12 cellular contexts compared by ENCODE assay signal in the genomic region with DNA sequence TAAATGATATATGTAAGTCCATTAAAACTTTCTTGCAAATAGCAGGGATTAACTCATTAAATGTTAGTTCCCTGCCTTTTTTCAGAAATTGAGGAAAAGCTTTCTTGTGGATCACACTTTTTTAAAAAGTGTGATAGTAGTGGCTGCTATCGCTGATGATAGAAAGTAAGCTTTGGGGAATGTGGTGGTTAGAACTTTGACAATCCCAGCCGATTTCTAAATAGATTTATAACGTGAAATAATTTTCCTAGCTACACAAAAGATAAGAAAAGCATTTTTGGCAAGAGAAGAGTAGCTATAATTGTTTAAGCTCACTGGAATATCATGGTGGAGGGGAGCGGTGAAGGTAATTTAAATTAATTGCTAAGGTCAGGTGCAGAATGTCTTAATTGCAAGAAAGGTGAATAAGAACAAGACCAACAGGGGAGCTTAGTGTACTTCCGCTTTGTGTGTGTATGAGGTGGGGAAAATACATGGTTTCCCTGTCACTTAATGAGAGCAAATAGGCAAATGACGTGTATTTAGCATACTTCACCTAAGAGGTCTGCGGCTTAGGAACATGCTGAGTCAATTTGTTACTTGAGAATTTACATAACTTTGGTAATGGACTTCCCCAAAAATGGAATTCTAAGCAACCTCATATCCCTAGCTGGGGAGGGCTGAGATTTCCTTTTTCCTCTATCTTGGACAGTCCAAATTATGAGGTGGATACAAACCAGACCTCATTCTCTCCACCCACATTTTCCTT. TPM values are rescaled to one million over a fixed set of nuclear protein-coding genes. Genes with fewer than 3 reads are reported as not detected.
DNase-seq lines count a peak whose midpoint lies in the region; ATAC-seq and TF ChIP-seq lines count a peak whose summit lies in the region.
"Had no signal": no experiment of that assay in that cellular context is flagged by ENCODE, and none has a peak within 500 bp of the region (broad histone marks: within the 10 kb centered on the region; RNA-seq: fewer than 3 reads in every experiment).

No MANE protein-coding gene starts in this region.

- 75% methylated on average over 7 of the region's 7 CpGs for WGBS in mammary epithelial cell (ENCODE audit: low coverage, missing lambda C conversion rate)

- H3K4me2 ChIP-seq in mammary epithelial cell (ENCODE audit: insufficient read depth, low read depth, low read length) = no peak overlapping the region
- H3K4me2 ChIP-seq: BLaER1 treated with 17β-estradiol and CSF1 and Interleukin-3, amounts not matched to agents 10 nM and 100 nM had no signal

- no peak overlapping the region for H3K4me3 Mint-ChIP-seq in immature natural killer cell
- H3K4me3 Mint-ChIP-seq: activated naive CD8-positive, alpha-beta T cell; nephron had no signal

- no peaks in the 10 kb centered on the region for H3K4me1 Mint-ChIP-seq in immature natural killer cell

- CTCF ChIA-PET in mammary epithelial cell (lab: Charles Lee; ENCODE audit: low non-redundant PET) = no interaction called here

- no peak overlapping the region for H3K27ac Mint-ChIP-seq in immature natural killer cell
- H3K27ac Mint-ChIP-seq: activated naive CD8-positive, alpha-beta T cell; nephron had no signal

- H4K20me1 ChIP-seq in mammary epithelial cell (ENCODE audit: insufficient read depth, low read length) = no peaks in the 10 kb centered on the region
- H4K20me1 ChIP-seq: BLaER1 treated with 17β-estradiol and CSF1 and Interleukin-3, amounts not matched to agents 10 nM and 100 nM had no signal

- no TSS peak for BruUV-seq in mammary epithelial cell (replicated peaks; lab: Mats Ljungman, UMichigan)

- no peak overlapping the region for H2AFZ ChIP-seq in mammary epithelial cell (ENCODE audit: low read depth, low read length)

- peak; percentile 2 for DNase-seq in stimulated activated naive CD4-positive, alpha-beta T cell treated with Interleukin-2 at 50 U/mL for 16 hours (lab: John Stamatoyannopoulos, UW)
- DNase-seq in stimulated activated naive CD4-positive, alpha-beta T cell (lab: John Stamatoyannopoulos, UW) = no peak
- peak; percentile 80 for DNase-seq in NCI-H69 (lab: John Stamatoyannopoulos, UW)
- DNase-seq in upper lobe of right lung = no peak
- DNase-seq in mammary epithelial cell = no peak
- DNase-seq in immature natural killer cell = no peak
- no peak for DNase-seq in MG63
- DNase-seq: SW 1271 had no signal

- H3K9me3 Mint-ChIP-seq in immature natural killer cell = no peaks in the 10 kb centered on the region
- H3K9me3 Mint-ChIP-seq: nephron had no signal

- in situ Hi-C loops in mammary epithelial cell (cut with MboI; ENCODE audit: low sequenced_read_pairs in 2 of 2) = no loop called here

- dilution Hi-C loops in mammary epithelial cell (cut with HindIII; ENCODE audit: low sequenced_read_pairs) = no loop called here

- H3K36me3 ChIP-seq in upper lobe of right lung = no peaks in the 10 kb centered on the region
- H3K36me3 ChIP-seq in mammary epithelial cell (ENCODE audit: insufficient read depth, low read length) = no peaks in the 10 kb centered on the region
- no peaks in the 10 kb centered on the region for H3K36me3 ChIP-seq in MG63
- H3K36me3 ChIP-seq: BLaER1 treated with 17β-estradiol and CSF1 and Interleukin-3, amounts not matched to agents 10 nM and 100 nM had no signal

- H3K36me3 Mint-ChIP-seq in immature natural killer cell = no peaks in the 10 kb centered on the region
- H3K36me3 Mint-ChIP-seq: activated naive CD8-positive, alpha-beta T cell had no signal

- TF ChIP-seq CTCF in upper lobe of right lung (IDR thresholded peaks at IDR 0.05) (no peak), mammary epithelial cell (conservative IDR thresholded peaks at IDR 0.05 in 1 of 2, IDR thresholded peaks at IDR 0.05 in 1 of 2; ENCODE audit: extremely low read depth in 1 of 2, insufficient read depth in 1 of 2, low read depth in 1 of 2, low read length in 2 of 2) (no peak)

- intact Hi-C loops in upper lobe of right lung (cut with DNase I) = no loop called here
- intact Hi-C loops in mammary epithelial cell (cut with micrococcal nuclease) = no loop called here

- no peak overlapping the region for H3K4me3 ChIP-seq in upper lobe of right lung
- H3K4me3 ChIP-seq in mammary epithelial cell (replicated peaks in 1 of 3; ENCODE audit: insufficient read depth in 1 of 3, low read depth in 2 of 3, low read length in 3 of 3) = no peak overlapping the region
- no peak overlapping the region for H3K4me3 ChIP-seq in MG63
- H3K4me3 ChIP-seq: BLaER1 treated with 17β-estradiol and CSF1 and Interleukin-3, amounts not matched to agents 10 nM and 100 nM had no signal

- no peaks in the 10 kb centered on the region for H3K9me3 ChIP-seq in upper lobe of right lung
- no peaks in the 10 kb centered on the region for H3K9me3 ChIP-seq in mammary epithelial cell (replicated peaks; ENCODE audit: insufficient read depth, low read length)
- H3K9me3 ChIP-seq in MG63 = no peaks in the 10 kb centered on the region
- H3K9me3 ChIP-seq: BLaER1 treated with 17β-estradiol and CSF1 and Interleukin-3, amounts not matched to agents 10 nM and 100 nM had no signal

- H3K9ac ChIP-seq in mammary epithelial cell (ENCODE audit: insufficient read depth, low read length) = no peak overlapping the region
- H3K9ac ChIP-seq: BLaER1 treated with 17β-estradiol and CSF1 and Interleukin-3, amounts not matched to agents 10 nM and 100 nM had no signal

- H3K27me3 ChIP-seq in upper lobe of right lung (no peaks in the 10 kb centered on the region), mammary epithelial cell (ENCODE audit: insufficient read depth, low read length) (no peaks in the 10 kb centered on the region), MG63 (no peaks in the 10 kb centered on the region)
- H3K27me3 ChIP-seq: BLaER1 treated with 17β-estradiol and CSF1 and Interleukin-3, amounts not matched to agents 10 nM and 100 nM had no signal

- H3K27ac ChIP-seq in upper lobe of right lung (no peak overlapping the region), mammary epithelial cell (ENCODE audit: insufficient read depth, low read depth, low read length) (no peak overlapping the region)
- H3K27ac ChIP-seq: BLaER1 treated with 17β-estradiol and CSF1 and Interleukin-3, amounts not matched to agents 10 nM and 100 nM had no signal

- no peaks in the 10 kb centered on the region for H3K79me2 ChIP-seq in mammary epithelial cell (ENCODE audit: insufficient read depth, low read length)

- H3K27me3 Mint-ChIP-seq in immature natural killer cell (ENCODE audit: low read depth in 3 of 3) = no peaks in the 10 kb centered on the region

- ATAC-seq in HG02852 (IDR thresholded peaks at IDR 0.05; ENCODE audit: unreplicated experiment) (peak; percentile 71), upper lobe of right lung (peak; percentile 78)

- H3K4me1 ChIP-seq in upper lobe of right lung (peaks cover 6% of the 10 kb centered on the region), mammary epithelial cell (ENCODE audit: insufficient read depth, low read length) (no peaks in the 10 kb centered on the region)

RNA-seq across cellular contexts. Expression of a gene that starts 11.7 kb away (rescaled TPM):
- total RNA-seq in upper lobe of right lung (not detected), mammary epithelial cell (not detected)
- polyA plus RNA-seq in mammary epithelial cell (not detected), immature natural killer cell (not detected)
- polyA minus RNA-seq in mammary epithelial cell = not detected
- not detected in 2 replicates for total RNA-seq in MG63 (2014; rRNA removed; shearing (Covaris generic); ENCODE audit: low replicate concordance)

Comparison
In these comparisons a context has a peak if more than half of its experiments do, and no peak if none do; other contexts are left out.
1. DNase-seq: peak in stimulated activated naive CD4-positive, alpha-beta T cell treated with Interleukin-2 at 50 U/mL for 16 hours (single experiment) and NCI-H69 (single experiment); none in stimulated activated naive CD4-positive, alpha-beta T cell (0 of 6), upper lobe of right lung (single experiment), mammary epithelial cell (single experiment), immature natural killer cell (0 of 3) and MG63 (single experiment).